23 cellular contexts compared by ENCODE assay signal in the genomic region with DNA sequence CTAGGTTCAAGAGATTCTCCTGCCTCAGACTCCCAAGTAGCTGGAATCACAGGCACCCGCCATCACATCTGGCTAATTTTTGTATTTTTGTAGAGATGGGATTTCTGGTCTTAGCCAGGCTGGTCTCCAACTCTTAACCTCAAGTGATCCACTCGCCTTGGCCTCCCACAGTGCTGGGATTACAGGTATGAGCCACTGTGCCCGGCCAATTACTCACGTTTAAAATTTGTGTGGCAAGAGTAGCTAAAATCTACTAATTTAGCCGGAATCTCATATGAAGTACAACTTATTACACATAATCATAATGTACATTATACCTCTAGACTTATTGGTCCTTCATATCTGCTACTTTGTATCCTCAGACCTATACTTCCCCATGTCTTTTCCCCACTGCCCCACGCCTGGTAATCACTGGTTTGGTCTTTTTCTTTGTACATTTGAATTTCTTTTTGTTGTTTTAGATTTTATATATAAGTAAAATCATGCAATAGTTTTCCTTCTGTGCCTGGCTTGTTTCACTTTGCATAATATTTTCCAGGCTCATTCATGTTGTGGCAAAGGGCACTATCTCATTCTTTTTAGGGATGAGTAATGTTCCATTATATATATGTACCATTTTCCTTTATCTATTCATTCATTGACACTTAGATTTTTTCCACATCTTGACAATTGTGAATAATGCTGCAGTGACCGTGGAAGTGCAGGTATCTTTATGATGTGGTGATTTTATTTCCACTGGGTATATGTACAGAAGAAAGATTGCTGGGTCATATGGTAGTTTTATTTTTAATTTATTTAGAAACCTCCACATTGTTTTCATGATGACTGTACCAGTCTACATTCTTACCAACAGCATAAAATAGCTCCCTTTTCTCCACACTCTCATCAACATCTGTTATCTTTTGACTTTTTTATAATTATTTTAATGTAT.
DNase-seq lines count a peak whose midpoint lies in the region; ATAC-seq lines count a peak whose summit lies in the region.
"Had no signal": no experiment of that assay in that cellular context is flagged by ENCODE, and none has a peak within 500 bp of the region (broad histone marks: within the 10 kb centered on the region; RNA-seq: fewer than 3 reads in every experiment).

No MANE protein-coding gene starts in this region.

- peaks cover 25% of the 10 kb centered on the region for H3K36me3 Mint-ChIP-seq in activated CD8-positive, alpha-beta memory T cell treated with anti-CD3 and anti-CD28 coated beads, Interleukin-2, amount 10 ng/mL, durations not matched to agents 7 days and 5 days
- peaks cover 35% of the 10 kb centered on the region for H3K36me3 Mint-ChIP-seq in activated T-cell treated with anti-CD3 and anti-CD28 coated beads, Interleukin-2, amount 50 U/mL, for 24 hours (ENCODE audit: low read depth)

- peak; percentile 42 for ATAC-seq in activated CD8-positive, alpha-beta memory T cell treated with anti-CD3 and anti-CD28 coated beads, Interleukin-2, amount 10 ng/mL, durations not matched to agents 7 days and 5 days
- no peak for ATAC-seq in GM21381 (IDR thresholded peaks at IDR 0.05; ENCODE audit: unreplicated experiment)
- no peak for ATAC-seq in Right ventricle myocardium superior (ENCODE audit: poor library complexity)
- ATAC-seq: foreskin keratinocyte, lower lobe of right lung, natural killer cell, Panc1 had no signal

- H3K9me3 Mint-ChIP-seq in activated CD8-positive, alpha-beta memory T cell treated with anti-CD3 and anti-CD28 coated beads, Interleukin-2, amount 10 ng/mL, durations not matched to agents 7 days and 5 days (ENCODE audit: low read depth) = peaks cover 18% of the 10 kb centered on the region
- H3K9me3 Mint-ChIP-seq in activated T-cell treated with anti-CD3 and anti-CD28 coated beads, Interleukin-2, amount 50 U/mL, for 24 hours = peaks cover 32% of the 10 kb centered on the region
- H3K9me3 Mint-ChIP-seq: central memory CD8-positive, alpha-beta T cell had no signal

- no peak for DNase-seq in activated CD8-positive, alpha-beta memory T cell treated with anti-CD3 and anti-CD28 coated beads, Interleukin-2, amount 10 ng/mL, durations not matched to agents 7 days and 5 days
- DNase-seq in activated CD8-positive, alpha-beta memory T cell treated with anti-CD3 and anti-CD28 coated beads for 24 hours = no peak
- DNase-seq in activated T-cell treated with anti-CD3 and anti-CD28 coated beads, Interleukin-2, amount 50 U/mL, for 24 hours = peak; percentile 46
- peak; percentile 27 for DNase-seq in activated naive CD4-positive, alpha-beta T cell treated with anti-CD3 and anti-CD28 coated beads, Interleukin-2, amount 50 U/mL, for 16 hours
- peak in 2 of 3 experiments; percentile 6 to 29 for DNase-seq in stimulated activated CD4-positive, alpha-beta T cell treated with anti-CD3 and anti-CD28 coated beads, TNF-alpha, amount 100 ng/mL, for 24 hours (ENCODE audit: low read depth in 3 of 3)
- DNase-seq in activated effector memory CD4-positive, alpha-beta T cell treated with Interleukin-2 at 50 U/mL for 16 hours = no peak
- no peak for DNase-seq in Right ventricle myocardium superior
- DNase-seq: ACHN, dermis blood vessel endothelial cell, DMS153, kidney glomerular epithelial cell, lower lobe of right lung, natural killer cell, NCI-H1417 treated with DMSO at 0.1 percent for 48 hours, NCI-H2081, NCI-H2227 treated with DMSO at 0.1 percent for 48 hours, NCI-H69, SIG-M5, transverse colon had no signal

- intact Hi-C loops in Right ventricle myocardium superior (cut with DNase I) = no loop called here

- CTCF ChIA-PET in activated CD8-positive, alpha-beta memory T cell treated with anti-CD3 and anti-CD28 coated beads, Interleukin-2, amount 10 ng/mL, durations not matched to agents 7 days and 5 days (lab: Charles Lee) = no interaction called here

- no peaks in the 10 kb centered on the region for H3K27me3 Mint-ChIP-seq in activated CD8-positive, alpha-beta memory T cell treated with anti-CD3 and anti-CD28 coated beads, Interleukin-2, amount 10 ng/mL, durations not matched to agents 7 days and 5 days
- no peaks in the 10 kb centered on the region for H3K27me3 Mint-ChIP-seq in activated T-cell treated with anti-CD3 and anti-CD28 coated beads, Interleukin-2, amount 50 U/mL, for 24 hours
- H3K27me3 Mint-ChIP-seq: central memory CD8-positive, alpha-beta T cell had no signal

- no peak overlapping the region for H3K4me3 Mint-ChIP-seq in activated CD8-positive, alpha-beta memory T cell treated with anti-CD3 and anti-CD28 coated beads, Interleukin-2, amount 10 ng/mL, durations not matched to agents 7 days and 5 days
- peak overlapping the region; percentile 33 for H3K4me3 Mint-ChIP-seq in activated T-cell treated with anti-CD3 and anti-CD28 coated beads, Interleukin-2, amount 50 U/mL, for 24 hours
- H3K4me3 Mint-ChIP-seq: central memory CD8-positive, alpha-beta T cell; natural killer cell had no signal

- no peak overlapping the region for H3K27ac Mint-ChIP-seq in activated CD8-positive, alpha-beta memory T cell treated with anti-CD3 and anti-CD28 coated beads, Interleukin-2, amount 10 ng/mL, durations not matched to agents 7 days and 5 days
- H3K27ac Mint-ChIP-seq in activated T-cell treated with anti-CD3 and anti-CD28 coated beads, Interleukin-2, amount 50 U/mL, for 24 hours = peak overlapping the region; percentile 97
- H3K27ac Mint-ChIP-seq: natural killer cell had no signal

- peaks cover 6% of the 10 kb centered on the region for H3K4me1 Mint-ChIP-seq in activated CD8-positive, alpha-beta memory T cell treated with anti-CD3 and anti-CD28 coated beads, Interleukin-2, amount 10 ng/mL, durations not matched to agents 7 days and 5 days
- peaks cover 28% of the 10 kb centered on the region for H3K4me1 Mint-ChIP-seq in activated T-cell treated with anti-CD3 and anti-CD28 coated beads, Interleukin-2, amount 50 U/mL, for 24 hours (ENCODE audit: low read depth)
- H3K4me1 Mint-ChIP-seq: central memory CD8-positive, alpha-beta T cell; natural killer cell had no signal

Comparison
In these comparisons a context has a peak if more than half of its experiments do, and no peak if none do; other contexts are left out.
1. DNase-seq: peak in activated T-cell treated with anti-CD3 and anti-CD28 coated beads, Interleukin-2, amount 50 U/mL, for 24 hours (single experiment), activated naive CD4-positive, alpha-beta T cell treated with anti-CD3 and anti-CD28 coated beads, Interleukin-2, amount 50 U/mL, for 16 hours (single experiment) and stimulated activated CD4-positive, alpha-beta T cell treated with anti-CD3 and anti-CD28 coated beads, TNF-alpha, amount 100 ng/mL, for 24 hours (2 of 3); none in activated CD8-positive, alpha-beta memory T cell treated with anti-CD3 and anti-CD28 coated beads, Interleukin-2, amount 10 ng/mL, durations not matched to agents 7 days and 5 days (single experiment), activated CD8-positive, alpha-beta memory T cell treated with anti-CD3 and anti-CD28 coated beads for 24 hours (single experiment), activated effector memory CD4-positive, alpha-beta T cell treated with Interleukin-2 at 50 U/mL for 16 hours (single experiment) and Right ventricle myocardium superior (single experiment).